8 cellular contexts compared by ENCODE assay signal in genomic region chr17:50151937-50152547, GRCh38. TPM values are rescaled to one million over a fixed set of nuclear protein-coding genes. Genes with fewer than 3 reads are reported as not detected.
DNase-seq lines count a peak whose midpoint lies in the region; ATAC-seq and TF ChIP-seq lines count a peak whose summit lies in the region.

No MANE protein-coding gene starts in this region.

- no peaks in the 10 kb centered on the region for H3K9me3 ChIP-seq in skeletal muscle satellite cell (replicated peaks; ENCODE audit: low read length)

- peaks cover under 1% of the 10 kb centered on the region for H3K36me3 ChIP-seq in skeletal muscle satellite cell (ENCODE audit: insufficient read depth, low read length)

- no peak for TF ChIP-seq CTCF in CD14-positive monocyte (IDR thresholded peaks at IDR 0.05)

- peak overlapping the region; percentile 92 to 96 for H3K4me3 Mint-ChIP-seq in CD14-positive monocyte
- H3K4me3 Mint-ChIP-seq in T-helper 1 cell treated with Interleukin-12 subunit alpha and Interleukin-12 subunit beta and Interleukin-4 antibody, amounts not matched to agents 30 μg/mL and 1 μg/mL, for 36 hours: peak overlapping the region; percentile 91

- no peak for DNase-seq in CD14-positive monocyte (ENCODE audit: low spot score)
- DNase-seq in NCI-H1694 (lab: John Stamatoyannopoulos, UW): peak; percentile 87
- peak; percentile 26 to 63 for DNase-seq in cerebellar nuclear complex (lab: John Stamatoyannopoulos, UW)
- peak; percentile 86 for DNase-seq in iris pigment epithelial cell (ENCODE audit: low read depth)
- DNase-seq in GM19240 (ENCODE audit: insufficient read length, low spot score): no peak

- H3K27me3 Mint-ChIP-seq in CD14-positive monocyte (ENCODE audit: low read depth in 3 of 3): peaks cover 2 to 4% (median 2%) of the 10 kb centered on the region in 3 donors
- no peaks in the 10 kb centered on the region for H3K27me3 Mint-ChIP-seq in T-helper 1 cell treated with Interleukin-12 subunit alpha and Interleukin-12 subunit beta and Interleukin-4 antibody, amounts not matched to agents 30 μg/mL and 1 μg/mL, for 36 hours (ENCODE audit: low read depth)

- H3K4me1 ChIP-seq in skeletal muscle satellite cell (ENCODE audit: control insufficient read depth, insufficient read depth, low read length): peaks cover 25% of the 10 kb centered on the region

- peak overlapping the region; percentile 71 for H3K4me3 ChIP-seq in skeletal muscle satellite cell (ENCODE audit: low read length)

- peak; percentile 27 for ATAC-seq in GM21515 (IDR thresholded peaks at IDR 0.05; ENCODE audit: unreplicated experiment)

- peak overlapping the region; percentile 91 for H3K4me2 ChIP-seq in skeletal muscle satellite cell (ENCODE audit: low read length)

- H3K4me1 Mint-ChIP-seq in CD14-positive monocyte: peaks cover 45% of the 10 kb centered on the region
- peaks cover 27% of the 10 kb centered on the region for H3K4me1 Mint-ChIP-seq in T-helper 1 cell treated with Interleukin-12 subunit alpha and Interleukin-12 subunit beta and Interleukin-4 antibody, amounts not matched to agents 30 μg/mL and 1 μg/mL, for 36 hours (ENCODE audit: low read depth)

- H3K27ac Mint-ChIP-seq in CD14-positive monocyte: peak overlapping the region; percentile 88 to 97 (median 95)
- peak overlapping the region; percentile 94 for H3K27ac Mint-ChIP-seq in T-helper 1 cell treated with Interleukin-12 subunit alpha and Interleukin-12 subunit beta and Interleukin-4 antibody, amounts not matched to agents 30 μg/mL and 1 μg/mL, for 36 hours

- H3K36me3 Mint-ChIP-seq in CD14-positive monocyte: peaks cover 3 to 5% of the 10 kb centered on the region in 2 donors
- peaks cover 18% of the 10 kb centered on the region for H3K36me3 Mint-ChIP-seq in T-helper 1 cell treated with Interleukin-12 subunit alpha and Interleukin-12 subunit beta and Interleukin-4 antibody, amounts not matched to agents 30 μg/mL and 1 μg/mL, for 36 hours (ENCODE audit: low read depth)

- intact Hi-C loops in CD14-positive monocyte (cut with micrococcal nuclease): no loop called here

- H3K27me3 ChIP-seq in skeletal muscle satellite cell (ENCODE audit: control insufficient read depth, insufficient read depth, low read length): no peaks in the 10 kb centered on the region

- peak overlapping the region; percentile 82 for H3K9ac ChIP-seq in skeletal muscle satellite cell (ENCODE audit: low read depth, low read length)

- H3K9me3 Mint-ChIP-seq in CD14-positive monocyte: peaks cover 0 to 4% (median 0%) of the 10 kb centered on the region in 7 donors
- H3K9me3 Mint-ChIP-seq in T-helper 1 cell treated with Interleukin-12 subunit alpha and Interleukin-12 subunit beta and Interleukin-4 antibody, amounts not matched to agents 30 μg/mL and 1 μg/mL, for 36 hours: no peaks in the 10 kb centered on the region

RNA-seq across cellular contexts. Expression of gene PPP1R9B, which starts 1.6 kb away (rescaled TPM):
- 1 to 10 TPM in 1 of 2 donors, under 1 TPM in 1; 0.61 to 1.3 TPM for polyA plus RNA-seq in CD14-positive monocyte
- total RNA-seq in skeletal muscle satellite cell (2012; rRNA removed): 29.2 and 29.5 TPM in 2 replicates

RNA-seq across cellular contexts. Expression of gene SGCA, which starts 13.8 kb away (rescaled TPM):
- under 1 TPM; 0.53 to 0.89 TPM for polyA plus RNA-seq in CD14-positive monocyte
- 2.5 and 15.7 TPM in 2 replicates for total RNA-seq in skeletal muscle satellite cell (2012; rRNA removed)

RNA-seq across cellular contexts. Expression of gene SAMD14, which starts 22.1 kb away (rescaled TPM):
- not detected for polyA plus RNA-seq in CD14-positive monocyte
- 0.44 and 0.51 TPM in 2 replicates for total RNA-seq in skeletal muscle satellite cell (2012; rRNA removed)

RNA-seq across cellular contexts. Expression of gene COL1A1, which starts 49.4 kb away (rescaled TPM):
- not detected for polyA plus RNA-seq in CD14-positive monocyte
- 1,202 and 1,869 TPM in 2 replicates for total RNA-seq in skeletal muscle satellite cell (2012; rRNA removed)

RNA-seq across cellular contexts. Expression of gene PDK2, which starts 56.9 kb away (rescaled TPM):
- polyA plus RNA-seq in CD14-positive monocyte: 10 to 100 TPM; 15.9 to 23.4 TPM
- total RNA-seq in skeletal muscle satellite cell (2012; rRNA removed): 12.9 and 17.0 TPM in 2 replicates

Comparison
In these comparisons a context has a peak if more than half of its experiments do, and no peak if none do; other contexts are left out.
1. DNase-seq: peak in NCI-H1694 (single experiment), cerebellar nuclear complex (2 of 2) and iris pigment epithelial cell (single experiment); none in CD14-positive monocyte (single experiment) and GM19240 (single experiment).